Comparison of ENCODE assay signal across 6 cellular contexts in genomic region chr14:94025720-94026119, GRCh38. TPM values are rescaled to one million over a fixed set of nuclear protein-coding genes. Genes with fewer than 3 reads are reported as not detected.
A peak's percentile ranks its signal among the peaks of the same experiment; 100 is the strongest.
DNase-seq lines count a peak whose midpoint lies in the region; ATAC-seq lines count a peak whose summit lies in the region.

No MANE protein-coding gene starts in this region.

- H3K4me1 ChIP-seq in ES-I3 (ENCODE audit: insufficient read depth, low read length) = peaks cover 20% of the 10 kb centered on the region; the same call in 1 of the 2 replicates
- peaks cover 5 to 12% of the 10 kb centered on the region in 2 donors for H3K4me1 ChIP-seq in naive thymus-derived CD4-positive, alpha-beta T cell (ENCODE audit: control insufficient read depth in 2 of 2, insufficient read depth in 2 of 2, low read length in 2 of 2)

- no peak overlapping the region for H3K27ac ChIP-seq in naive thymus-derived CD4-positive, alpha-beta T cell (ENCODE audit: low read depth, low read length)

- peak overlapping the region; percentile 51 for H3K4me3 ChIP-seq in naive thymus-derived CD4-positive, alpha-beta T cell (ENCODE audit: low read length)

- H3K36me3 ChIP-seq in ES-I3 (ENCODE audit: insufficient read depth, low read length) = no peaks in the 10 kb centered on the region
- no peaks in the 10 kb centered on the region for H3K36me3 ChIP-seq in naive thymus-derived CD4-positive, alpha-beta T cell (ENCODE audit: control insufficient read depth in 2 of 3, insufficient read depth in 3 of 3, low read length in 3 of 3)

- no peak for ATAC-seq in naive thymus-derived CD4-positive, alpha-beta T cell

- H3K27me3 ChIP-seq in naive thymus-derived CD4-positive, alpha-beta T cell (ENCODE audit: control insufficient read depth in 2 of 2, insufficient read depth in 2 of 2, low read length in 2 of 2) = no peaks in the 10 kb centered on the region

- H3K4me3 Mint-ChIP-seq in activated T-helper 2 cell treated with anti-CD3 and anti-CD28 coated beads, Interferon-gamma antibody, Interleukin-2, Interleukin-4, amounts not matched to agents 10 μg/mL and 5 μg/mL and 100 μg/mL, durations not matched to agents 14 hours and 24 hours and 36 hours (ENCODE audit: low read depth) = peak overlapping the region; percentile 74
- H3K4me3 Mint-ChIP-seq in naive thymus-derived CD4-positive, alpha-beta T cell = peak overlapping the region; percentile 72 to 90 (median 82)

- CTCF ChIA-PET in naive thymus-derived CD4-positive, alpha-beta T cell (lab: Charles Lee) = interaction anchor here (1.1 to 2.6 kb wide), 3 partner anchors 10 to 82 kb away, joined by 3 to 14 read pairs (median 3); no protein-coding TSS in a partner anchor

- peaks cover 40% of the 10 kb centered on the region for H3K4me1 Mint-ChIP-seq in activated T-helper 2 cell treated with anti-CD3 and anti-CD28 coated beads, Interferon-gamma antibody, Interleukin-2, Interleukin-4, amounts not matched to agents 10 μg/mL and 5 μg/mL and 100 μg/mL, durations not matched to agents 14 hours and 24 hours and 36 hours (ENCODE audit: low read depth)
- peaks cover 14 to 49% (median 18%) of the 10 kb centered on the region in 7 donors for H3K4me1 Mint-ChIP-seq in naive thymus-derived CD4-positive, alpha-beta T cell

- H3K36me3 Mint-ChIP-seq in activated T-helper 2 cell treated with anti-CD3 and anti-CD28 coated beads, Interferon-gamma antibody, Interleukin-2, Interleukin-4, amounts not matched to agents 10 μg/mL and 5 μg/mL and 100 μg/mL, durations not matched to agents 14 hours and 24 hours and 36 hours (ENCODE audit: low read depth) = no peaks in the 10 kb centered on the region
- peaks cover 0 to 2% (median 0%) of the 10 kb centered on the region in 5 donors for H3K36me3 Mint-ChIP-seq in naive thymus-derived CD4-positive, alpha-beta T cell

- no peaks in the 10 kb centered on the region for H3K9me3 ChIP-seq in ES-I3 (ENCODE audit: control insufficient read depth, insufficient read depth, low read length)
- no peaks in the 10 kb centered on the region for H3K9me3 ChIP-seq in naive thymus-derived CD4-positive, alpha-beta T cell (ENCODE audit: control insufficient read depth in 2 of 3, low read length in 3 of 3)

- no peaks in the 10 kb centered on the region for H3K27me3 Mint-ChIP-seq in activated T-helper 2 cell treated with anti-CD3 and anti-CD28 coated beads, Interferon-gamma antibody, Interleukin-2, Interleukin-4, amounts not matched to agents 10 μg/mL and 5 μg/mL and 100 μg/mL, durations not matched to agents 14 hours and 24 hours and 36 hours (ENCODE audit: low read depth)
- H3K27me3 Mint-ChIP-seq in naive thymus-derived CD4-positive, alpha-beta T cell = peaks cover 0 to 2% (median 0%) of the 10 kb centered on the region in 5 donors

- H3K27ac Mint-ChIP-seq in activated T-helper 2 cell treated with anti-CD3 and anti-CD28 coated beads, Interferon-gamma antibody, Interleukin-2, Interleukin-4, amounts not matched to agents 10 μg/mL and 5 μg/mL and 100 μg/mL, durations not matched to agents 14 hours and 24 hours and 36 hours = peak overlapping the region; percentile 56
- H3K27ac Mint-ChIP-seq in naive thymus-derived CD4-positive, alpha-beta T cell = peak overlapping the region in 6 of 9 donors; percentile 20 to 75 (median 65)

- no peak for DNase-seq in activated T-helper 2 cell treated with anti-CD3 and anti-CD28 coated beads, Interferon-gamma antibody, Interleukin-2, Interleukin-4, amounts not matched to agents 10 μg/mL and 5 μg/mL and 100 μg/mL, durations not matched to agents 14 hours and 24 hours and 36 hours (ENCODE audit: low spot score)
- no peak for DNase-seq in naive thymus-derived CD4-positive, alpha-beta T cell
- DNase-seq in medulla oblongata (ENCODE audit: extremely low spot score) = no peak
- DNase-seq in stimulated activated CD4-positive, alpha-beta T cell treated with anti-CD3 and anti-CD28 coated beads, Interleukin-1b, Interleukin-23, amount 100 ng/mL, for 48 hours = no peak
- DNase-seq in GF-D8 (lab: John Stamatoyannopoulos, UW) = no peak

- peak overlapping the region; percentile 39; the same call in 1 of the 2 replicates for H3K9ac ChIP-seq in ES-I3 (ENCODE audit: low read depth, low read length)

- intact Hi-C loops in activated T-helper 2 cell treated with anti-CD3 and anti-CD28 coated beads, Interferon-gamma antibody, Interleukin-2, Interleukin-4, amounts not matched to agents 10 μg/mL and 5 μg/mL and 100 μg/mL, durations not matched to agents 14 hours and 24 hours and 36 hours (cut with micrococcal nuclease) = loop anchor here (2.0 kb wide), 1 partner anchor 55 kb away; the partner anchor contains the start of genes DDX24 and IFI27L1
- intact Hi-C loops in naive thymus-derived CD4-positive, alpha-beta T cell (cut with micrococcal nuclease) = loop anchor here (1.0 to 2.0 kb wide), 7 partner anchors 13 to 149 kb away; partner anchors contain the start of genes DDX24 (in 2 of the 2), IFI27L1 (in 2 of the 2), ASB2 (in 1 of the 2) and PPP4R4 (in 1 of the 2)

- no peaks in the 10 kb centered on the region for H3K9me3 Mint-ChIP-seq in activated T-helper 2 cell treated with anti-CD3 and anti-CD28 coated beads, Interferon-gamma antibody, Interleukin-2, Interleukin-4, amounts not matched to agents 10 μg/mL and 5 μg/mL and 100 μg/mL, durations not matched to agents 14 hours and 24 hours and 36 hours
- H3K9me3 Mint-ChIP-seq in naive thymus-derived CD4-positive, alpha-beta T cell = no peaks in the 10 kb centered on the region

- POLR2A ChIA-PET in naive thymus-derived CD4-positive, alpha-beta T cell (lab: Charles Lee) = interaction anchor here (0.7 to 1.7 kb wide), 4 partner anchors 8 to 86 kb away, joined by 3 to 4 read pairs (median 3); no protein-coding TSS in a partner anchor

RNA-seq across cellular contexts. Expression of gene OTUB2, which starts 0.4 kb away (rescaled TPM):
- total RNA-seq in activated T-helper 2 cell treated with anti-CD3 and anti-CD28 coated beads, Interferon-gamma antibody, Interleukin-2, Interleukin-4, amounts not matched to agents 10 μg/mL and 5 μg/mL and 100 μg/mL, durations not matched to agents 14 hours and 24 hours and 36 hours = 2.1 and 2.3 TPM in 2 replicates
- total RNA-seq in naive thymus-derived CD4-positive, alpha-beta T cell = 1 to 10 TPM in 1 of 5 experiments, under 1 TPM in 3, not detected in 1; 0.11 to 2.5 (median 0.63) TPM
- polyA plus RNA-seq in naive thymus-derived CD4-positive, alpha-beta T cell = under 1 TPM; 0.35 to 0.56 TPM

RNA-seq across cellular contexts. Expression of gene CCDC197, which starts 28.6 kb away (rescaled TPM):
- total RNA-seq in activated T-helper 2 cell treated with anti-CD3 and anti-CD28 coated beads, Interferon-gamma antibody, Interleukin-2, Interleukin-4, amounts not matched to agents 10 μg/mL and 5 μg/mL and 100 μg/mL, durations not matched to agents 14 hours and 24 hours and 36 hours = 0.11 TPM in 1 of 2 replicates, not detected in the other
- not detected for total RNA-seq in naive thymus-derived CD4-positive, alpha-beta T cell
- polyA plus RNA-seq in naive thymus-derived CD4-positive, alpha-beta T cell = not detected

RNA-seq across cellular contexts. Expression of gene ASB2, which starts 49.4 kb away (rescaled TPM):
- total RNA-seq in activated T-helper 2 cell treated with anti-CD3 and anti-CD28 coated beads, Interferon-gamma antibody, Interleukin-2, Interleukin-4, amounts not matched to agents 10 μg/mL and 5 μg/mL and 100 μg/mL, durations not matched to agents 14 hours and 24 hours and 36 hours = 19.8 TPM in 2 replicates
- 10 to 100 TPM in 1 of 5 experiments, 1 to 10 TPM in 2, under 1 TPM in 2; 0.32 to 63.1 (median 1.4) TPM for total RNA-seq in naive thymus-derived CD4-positive, alpha-beta T cell
- polyA plus RNA-seq in naive thymus-derived CD4-positive, alpha-beta T cell = not detected

RNA-seq across cellular contexts. Expression of gene DDX24, which starts 55.3 kb away (rescaled TPM):
- 276 and 277 TPM in 2 replicates for total RNA-seq in activated T-helper 2 cell treated with anti-CD3 and anti-CD28 coated beads, Interferon-gamma antibody, Interleukin-2, Interleukin-4, amounts not matched to agents 10 μg/mL and 5 μg/mL and 100 μg/mL, durations not matched to agents 14 hours and 24 hours and 36 hours
- total RNA-seq in naive thymus-derived CD4-positive, alpha-beta T cell = 100 to 1,000 TPM; 214 to 438 (median 333) TPM
- polyA plus RNA-seq in naive thymus-derived CD4-positive, alpha-beta T cell = 100 to 1,000 TPM; 190 to 306 TPM

RNA-seq across cellular contexts. Expression of gene IFI27L1, which starts 55.4 kb away (rescaled TPM):
- 27.7 and 31.2 TPM in 2 replicates for total RNA-seq in activated T-helper 2 cell treated with anti-CD3 and anti-CD28 coated beads, Interferon-gamma antibody, Interleukin-2, Interleukin-4, amounts not matched to agents 10 μg/mL and 5 μg/mL and 100 μg/mL, durations not matched to agents 14 hours and 24 hours and 36 hours
- 10 to 100 TPM in 2 of 5 experiments, 1 to 10 TPM in 3; 6.3 to 31.8 (median 8.2) TPM for total RNA-seq in naive thymus-derived CD4-positive, alpha-beta T cell
- polyA plus RNA-seq in naive thymus-derived CD4-positive, alpha-beta T cell = 1 to 10 TPM; 7.6 to 8.5 TPM
